In the genomic region with DNA sequence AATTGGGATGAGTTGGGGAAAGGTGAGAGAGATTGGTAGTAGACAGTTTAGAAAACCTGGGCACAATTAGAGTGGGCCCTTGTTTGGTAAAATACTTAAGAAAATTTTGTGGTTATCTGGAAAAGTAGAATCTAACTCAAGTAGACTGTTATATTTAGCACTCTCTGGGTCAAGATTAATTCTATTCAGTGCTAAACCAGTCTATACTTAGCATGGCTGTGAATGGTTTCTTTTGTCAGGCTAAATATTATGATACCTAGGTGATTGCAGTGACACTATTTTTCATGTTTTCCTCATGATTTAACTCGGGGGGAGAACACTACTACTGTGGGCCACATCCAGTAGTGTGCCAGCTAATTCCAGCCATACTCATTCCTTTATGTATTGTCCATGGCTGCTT, we compare ENCODE assay signal across 17 cellular contexts.
"Had no signal": no experiment of that assay in that cellular context is flagged by ENCODE, and none has a peak within 500 bp of the region (broad histone marks: within the 10 kb centered on the region; RNA-seq: fewer than 3 reads in every experiment).

No MANE protein-coding gene starts in this region.

- H3K4me3 ChIP-seq: pancreas, psoas muscle had no signal

- H3K27ac ChIP-seq: neutrophil, pancreas, psoas muscle had no signal

- H3K36me3 ChIP-seq: neutrophil, pancreas had no signal

- H3K27me3 ChIP-seq: neutrophil, pancreas had no signal

- H3K4me1 ChIP-seq: psoas muscle had no signal

- H3K9me3 ChIP-seq: neutrophil, pancreas, psoas muscle had no signal

- ATAC-seq: activated CD8-positive, alpha-beta T cell treated with anti-CD3 and anti-CD28 coated beads, Interleukin-2, amount 10 ng/mL, durations not matched to agents 7 days and 5 days; left lobe of liver; natural killer cell treated with Interleukin-12 subunit alpha and Interleukin-12 subunit beta and Interleukin-15 and Interleukin-18, amount 100 ng/mL, for 72 hours; pancreas; psoas muscle had no signal

- DNase-seq: activated CD4-positive, alpha-beta T cell treated with anti-CD3 and anti-CD28 coated beads for 1 hour; activated CD4-positive, alpha-beta T cell treated with anti-CD3 and anti-CD28 coated beads, Interleukin-2, amount 50 U/mL, for 1 hour; activated CD8-positive, alpha-beta T cell treated with anti-CD3 and anti-CD28 coated beads, Interleukin-2, amount 10 ng/mL, durations not matched to agents 7 days and 5 days; activated gamma-delta T cell treated with Interleukin-2 at 50 U/mL for 16 hours; activated T-cell treated with anti-CD3 and anti-CD28 coated beads, Interleukin-2, amount 50 U/mL, for 1 hour; anterior cingulate cortex; cortex of kidney; kidney; pancreas; psoas muscle; right cardiac atrium; stimulated activated CD4-positive, alpha-beta T cell treated with anti-CD3 and anti-CD28 coated beads, Interleukin-4, amount 100 ng/mL, for 24 hours; stimulated activated naive CD4-positive, alpha-beta T cell treated with Interleukin-2 at 50 U/mL for 16 hours; T-helper 9 cell had no signal
